Comparison of ENCODE assay signal across 3 cellular contexts in genomic region chr2:134751981-134752380, GRCh38. TPM values are rescaled to one million over a fixed set of nuclear protein-coding genes. Genes with fewer than 3 reads are reported as not detected.
"Had no signal": no experiment of that assay in that cellular context is flagged by ENCODE, and none has a peak within 500 bp of the region (broad histone marks: within the 10 kb centered on the region; RNA-seq: fewer than 3 reads in every experiment).

No MANE protein-coding gene starts in this region.

RNA-seq across cellular contexts. Expression of gene TMEM163, which starts 33.2 kb away (rescaled TPM):
- total RNA-seq: activated CD4-positive, alpha-beta T cell treated with anti-CD3 and anti-CD28 coated beads, Interleukin-2, amount 10 ng/mL, durations not matched to agents 7 days and 5 days; ascending aorta; bronchial epithelial cell had no signal
